In the genomic region with DNA sequence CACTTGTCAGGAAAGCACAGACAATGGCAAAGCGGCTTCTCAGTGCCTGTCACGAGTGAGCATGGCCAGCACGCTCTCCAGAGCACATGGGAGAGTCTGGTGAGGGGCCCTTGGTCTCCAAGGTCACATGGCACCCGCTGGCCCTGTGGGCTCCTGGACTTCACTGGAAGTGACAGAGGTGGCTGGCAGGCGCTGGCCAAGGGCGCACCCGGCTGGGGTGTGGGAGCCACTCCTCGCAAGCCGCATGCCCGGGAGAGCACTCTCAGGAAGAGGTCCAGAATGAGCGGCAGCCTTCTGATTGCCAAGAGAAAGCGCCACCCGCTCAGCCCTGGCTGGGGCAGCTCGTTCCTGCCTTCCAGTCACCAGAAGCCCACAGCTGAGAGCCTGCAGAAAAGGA, we compare ENCODE assay signal across 20 cellular contexts. TPM values are rescaled to one million over a fixed set of nuclear protein-coding genes. Genes with fewer than 3 reads are reported as not detected.
DNase-seq lines count a peak whose midpoint lies in the region; ATAC-seq and TF ChIP-seq lines count a peak whose summit lies in the region.
"Had no signal": no experiment of that assay in that cellular context is flagged by ENCODE, and none has a peak within 500 bp of the region (broad histone marks: within the 10 kb centered on the region; RNA-seq: fewer than 3 reads in every experiment).

No MANE protein-coding gene starts in this region.

- CTCF ChIA-PET in activated naive CD4-positive, alpha-beta T cell treated with anti-CD3 and anti-CD28 coated beads for 36 hours (lab: Charles Lee): interaction anchor here (0.8 kb wide), 1 partner anchor 21 kb away, joined by 3 read pairs; no protein-coding TSS in a partner anchor

- H3K4me1 ChIP-seq in left ventricle myocardium inferior (peaks cover 83% of the 10 kb centered on the region), aorta (ENCODE audit: control insufficient read depth in 1 of 2, insufficient read depth in 2 of 2, low read length in 2 of 2) (peaks cover 0 to 5% of the 10 kb centered on the region in 2 donors)
- H3K4me1 ChIP-seq: parathyroid adenoma had no signal

- H3K36me3 ChIP-seq in left ventricle myocardium inferior (no peaks in the 10 kb centered on the region), aorta (ENCODE audit: control insufficient read depth in 1 of 2, insufficient read depth in 2 of 2, low read length in 1 of 2) (no peaks in the 10 kb centered on the region)

- H3K36me3 Mint-ChIP-seq in activated T-cell treated with anti-CD3 and anti-CD28 coated beads, Interleukin-2, amount 50 U/mL, for 24 hours (ENCODE audit: low read depth): peaks cover 22% of the 10 kb centered on the region
- peaks cover 7% of the 10 kb centered on the region for H3K36me3 Mint-ChIP-seq in activated naive CD4-positive, alpha-beta T cell treated with anti-CD3 and anti-CD28 coated beads for 36 hours (ENCODE audit: low read depth)

- ATAC-seq in aorta (ENCODE audit: low FRiP score) (peak; percentile 71), HG03159 (IDR thresholded peaks at IDR 0.05; ENCODE audit: unreplicated experiment) (no peak)
- ATAC-seq: Panc1 had no signal

- H3K27me3 ChIP-seq in left ventricle myocardium inferior (ENCODE audit: low read depth): no peaks in the 10 kb centered on the region
- H3K27me3 ChIP-seq in aorta (ENCODE audit: control insufficient read depth in 1 of 2, insufficient read depth in 2 of 2, low read length in 1 of 2): no peaks in the 10 kb centered on the region

- H3K27ac ChIP-seq in left ventricle myocardium inferior (replicated peaks) (peak overlapping the region; percentile 75), aorta (ENCODE audit: low read depth in 1 of 2, low read length in 2 of 2) (no peak overlapping the region)
- H3K27ac ChIP-seq: parathyroid adenoma had no signal

- intact Hi-C loops in left ventricle myocardium inferior (cut with micrococcal nuclease): no loop called here
- intact Hi-C loops in aorta (cut with DNase I): no loop called here
- intact Hi-C loops in activated naive CD4-positive, alpha-beta T cell treated with anti-CD3 and anti-CD28 coated beads for 36 hours (cut with micrococcal nuclease): no loop called here

- H3K9me3 ChIP-seq in left ventricle myocardium inferior (replicated peaks): no peaks in the 10 kb centered on the region
- H3K9me3 ChIP-seq in aorta (ENCODE audit: control insufficient read depth, low read length): no peaks in the 10 kb centered on the region

- no peaks in the 10 kb centered on the region for H3K27me3 Mint-ChIP-seq in activated T-cell treated with anti-CD3 and anti-CD28 coated beads, Interleukin-2, amount 50 U/mL, for 24 hours
- H3K27me3 Mint-ChIP-seq in activated naive CD4-positive, alpha-beta T cell treated with anti-CD3 and anti-CD28 coated beads for 36 hours (ENCODE audit: low read depth): no peaks in the 10 kb centered on the region
- H3K27me3 Mint-ChIP-seq: activated naive CD8-positive, alpha-beta T cell treated with anti-CD3 and anti-CD28 coated beads for 36 hours had no signal

- no peaks in the 10 kb centered on the region for H3K9me3 Mint-ChIP-seq in activated T-cell treated with anti-CD3 and anti-CD28 coated beads, Interleukin-2, amount 50 U/mL, for 24 hours
- no peaks in the 10 kb centered on the region for H3K9me3 Mint-ChIP-seq in activated naive CD4-positive, alpha-beta T cell treated with anti-CD3 and anti-CD28 coated beads for 36 hours

- WGBS in aorta, 2 donors: 3 to 10% methylated on average over 14 of the region's 14 CpGs

- TF ChIP-seq CTCF in left ventricle myocardium inferior (IDR thresholded peaks at IDR 0.05; ENCODE audit: borderline replicate concordance): no peak

- peaks cover 36% of the 10 kb centered on the region for H3K4me1 Mint-ChIP-seq in activated T-cell treated with anti-CD3 and anti-CD28 coated beads, Interleukin-2, amount 50 U/mL, for 24 hours (ENCODE audit: low read depth)
- H3K4me1 Mint-ChIP-seq in activated naive CD4-positive, alpha-beta T cell treated with anti-CD3 and anti-CD28 coated beads for 36 hours (ENCODE audit: low read depth): peaks cover 13% of the 10 kb centered on the region

- H3K4me3 ChIP-seq in left ventricle myocardium inferior: no peak overlapping the region
- H3K4me3 ChIP-seq in aorta (ENCODE audit: low read length in 2 of 2): no peak overlapping the region

- no peak for DNase-seq in activated T-cell treated with anti-CD3 and anti-CD28 coated beads, Interleukin-2, amount 50 U/mL, for 24 hours
- no peak for DNase-seq in activated T-cell treated with anti-CD3 and anti-CD28 coated beads, Interleukin-2, amount 50 U/mL, for 48 hours
- DNase-seq in left ventricle myocardium inferior (peak; percentile 69), pons (ENCODE audit: low spot score) (peak; percentile 58), aorta (peak; percentile 76 to 84), NCI-H2029 (lab: John Stamatoyannopoulos, UW) (no peak)
- DNase-seq in activated naive CD4-positive, alpha-beta T cell treated with anti-CD3 and anti-CD28 coated beads for 36 hours: no peak
- DNase-seq: 8988T; activated CD4-positive, alpha-beta T cell treated with anti-CD3 and anti-CD28 coated beads for 1 hour; activated CD8-positive, alpha-beta memory T cell treated with anti-CD3 and anti-CD28 coated beads, Interleukin-2, amount 50 U/mL, for 48 hours; activated naive CD8-positive, alpha-beta T cell treated with anti-CD3 and anti-CD28 coated beads for 36 hours; dermis blood vessel endothelial cell; KBM-7; NCI-H1436; NCI-H524; stimulated activated CD8-positive, alpha-beta memory T cell treated with anti-CD3 and anti-CD28 coated beads, Interleukin-4, amount 100 ng/mL, for 48 hours; T-helper 1 cell had no signal

- H3K27ac Mint-ChIP-seq in activated T-cell treated with anti-CD3 and anti-CD28 coated beads, Interleukin-2, amount 50 U/mL, for 24 hours: peak overlapping the region; percentile 52
- no peak overlapping the region for H3K27ac Mint-ChIP-seq in activated naive CD4-positive, alpha-beta T cell treated with anti-CD3 and anti-CD28 coated beads for 36 hours
- H3K27ac Mint-ChIP-seq: activated naive CD8-positive, alpha-beta T cell treated with anti-CD3 and anti-CD28 coated beads for 36 hours had no signal

- no peak overlapping the region for H3K4me3 Mint-ChIP-seq in activated T-cell treated with anti-CD3 and anti-CD28 coated beads, Interleukin-2, amount 50 U/mL, for 24 hours
- no peak overlapping the region for H3K4me3 Mint-ChIP-seq in activated naive CD4-positive, alpha-beta T cell treated with anti-CD3 and anti-CD28 coated beads for 36 hours
- H3K4me3 Mint-ChIP-seq: activated naive CD8-positive, alpha-beta T cell treated with anti-CD3 and anti-CD28 coated beads for 36 hours had no signal

RNA-seq across cellular contexts. Expression of a gene that starts 17.1 kb away (rescaled TPM):
- 49.5 TPM for total RNA-seq in left ventricle myocardium inferior
- 10 to 100 TPM; 51.3 to 65.8 TPM for total RNA-seq in aorta
- polyA plus RNA-seq in aorta: 100 to 1,000 TPM in 1 of 2 donors, 10 to 100 TPM in 1; 32.4 to 104 TPM
- total RNA-seq in activated naive CD4-positive, alpha-beta T cell treated with anti-CD3 and anti-CD28 coated beads for 36 hours: 10 to 100 TPM; 12.4 to 14.1 TPM

Comparison
In these comparisons a context has a peak if more than half of its experiments do, and no peak if none do; other contexts are left out.
1. DNase-seq: peak in left ventricle myocardium inferior (single experiment), pons (single experiment) and aorta (2 of 2); none in activated T-cell treated with anti-CD3 and anti-CD28 coated beads, Interleukin-2, amount 50 U/mL, for 24 hours (single experiment), activated T-cell treated with anti-CD3 and anti-CD28 coated beads, Interleukin-2, amount 50 U/mL, for 48 hours (0 of 2), NCI-H2029 (single experiment) and activated naive CD4-positive, alpha-beta T cell treated with anti-CD3 and anti-CD28 coated beads for 36 hours (single experiment).